Comparison of ENCODE assay signal across 29 cellular contexts in the genomic region with DNA sequence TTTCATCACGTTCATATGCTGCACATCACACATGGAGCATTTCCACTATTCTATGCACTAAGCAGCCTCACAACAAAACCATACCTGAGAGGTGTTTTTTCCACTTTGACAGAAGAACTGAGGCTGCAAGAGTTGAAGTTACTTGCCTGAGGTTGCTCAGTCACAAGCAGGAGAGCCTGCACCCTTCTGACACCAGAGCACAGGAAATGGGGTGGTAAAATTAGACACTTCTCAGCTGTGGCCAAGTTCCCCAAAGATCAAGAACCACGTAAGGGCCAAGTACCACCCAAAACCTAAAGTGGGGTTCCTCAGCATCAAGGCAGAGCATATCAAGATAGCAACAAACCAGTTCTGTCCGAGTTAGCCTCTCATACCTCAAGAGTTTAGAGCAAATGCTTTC.
"Had no signal": no experiment of that assay in that cellular context is flagged by ENCODE, and none has a peak within 500 bp of the region (broad histone marks: within the 10 kb centered on the region; RNA-seq: fewer than 3 reads in every experiment).

No MANE protein-coding gene starts in this region.

- H3K4me1 Mint-ChIP-seq: activated CD4-positive, alpha-beta T cell treated with anti-CD3 and anti-CD28 coated beads for 36 hours; activated CD4-positive, alpha-beta T cell treated with anti-CD3 and anti-CD28 coated beads, Interleukin-2, amount 10 ng/mL, durations not matched to agents 24 days and 14 days; activated CD8-positive, alpha-beta memory T cell treated with anti-CD3 and anti-CD28 coated beads, Interleukin-2, amount 10 ng/mL, durations not matched to agents 7 days and 5 days; activated naive CD4-positive, alpha-beta T cell treated with anti-CD3 and anti-CD28 coated beads, Interleukin-2, amount 10 ng/mL, durations not matched to agents 7 days and 5 days; activated naive CD8-positive, alpha-beta T cell treated with anti-CD3 and anti-CD28 coated beads, Interleukin-2, amount 10 ng/mL, durations not matched to agents 7 days and 5 days; central memory CD8-positive, alpha-beta T cell had no signal

- H3K9me3 Mint-ChIP-seq: activated CD4-positive, alpha-beta memory T cell treated with anti-CD3 and anti-CD28 coated beads for 36 hours; activated CD4-positive, alpha-beta T cell treated with anti-CD3 and anti-CD28 coated beads, Interleukin-2, amount 10 ng/mL, durations not matched to agents 24 days and 14 days; activated naive CD4-positive, alpha-beta T cell treated with anti-CD3 and anti-CD28 coated beads, Interleukin-2, amount 10 ng/mL, durations not matched to agents 7 days and 5 days; activated naive CD8-positive, alpha-beta T cell treated with anti-CD3 and anti-CD28 coated beads, Interleukin-2, amount 10 ng/mL, durations not matched to agents 7 days and 5 days; activated T-cell treated with anti-CD3 and anti-CD28 coated beads, Interleukin-2, amount 50 U/mL, for 24 hours; activated T-cell treated with anti-CD3 and anti-CD28 coated beads, Interleukin-2, amount 50 U/mL, for 72 hours; central memory CD8-positive, alpha-beta T cell had no signal

- H3K9me3 ChIP-seq: gastrocnemius medialis, heart left ventricle had no signal

- H3K27me3 Mint-ChIP-seq: activated CD4-positive, alpha-beta T cell treated with anti-CD3 and anti-CD28 coated beads, Interleukin-2, amount 10 ng/mL, durations not matched to agents 24 days and 14 days; activated CD8-positive, alpha-beta memory T cell treated with anti-CD3 and anti-CD28 coated beads, Interleukin-2, amount 10 ng/mL, durations not matched to agents 7 days and 5 days; activated naive CD4-positive, alpha-beta T cell treated with anti-CD3 and anti-CD28 coated beads, Interleukin-2, amount 10 ng/mL, durations not matched to agents 7 days and 5 days; activated naive CD8-positive, alpha-beta T cell treated with anti-CD3 and anti-CD28 coated beads, Interleukin-2, amount 10 ng/mL, durations not matched to agents 7 days and 5 days; dendritic cell treated with granulocyte-macrophage colony-stimulating factor and Interleukin-4, amounts not matched to agents 40 ng/mL and 50 ng/mL, for 4 days had no signal

- ATAC-seq: activated CD4-positive, alpha-beta T cell treated with anti-CD3 and anti-CD28 coated beads for 36 hours; activated CD8-positive, alpha-beta memory T cell treated with anti-CD3 and anti-CD28 coated beads, Interleukin-2, amount 10 ng/mL, durations not matched to agents 7 days and 5 days; activated CD8-positive, alpha-beta T cell treated with anti-CD3 and anti-CD28 coated beads, Interleukin-2, amount 10 ng/mL, durations not matched to agents 7 days and 5 days; activated naive CD4-positive, alpha-beta T cell treated with anti-CD3 and anti-CD28 coated beads, Interleukin-2, amount 50 U/mL, for 72 hours; activated T-cell treated with anti-CD3 and anti-CD28 coated beads, Interleukin-2, amount 50 U/mL, for 72 hours; esophagus mucosa; foreskin keratinocyte; gastrocnemius medialis; heart left ventricle had no signal

- H3K4me1 ChIP-seq: foreskin keratinocyte, gastrocnemius medialis, heart left ventricle had no signal

- H3K27ac ChIP-seq: brain microvascular endothelial cell, coronary artery, dorsolateral prefrontal cortex, foreskin keratinocyte, gastrocnemius medialis, heart left ventricle had no signal

- H3K36me3 ChIP-seq: brain microvascular endothelial cell, gastrocnemius medialis, heart left ventricle had no signal

- H3K4me3 Mint-ChIP-seq: activated CD4-positive, alpha-beta memory T cell treated with anti-CD3 and anti-CD28 coated beads for 36 hours; activated CD4-positive, alpha-beta T cell treated with anti-CD3 and anti-CD28 coated beads for 36 hours; activated CD4-positive, alpha-beta T cell treated with anti-CD3 and anti-CD28 coated beads, Interleukin-2, amount 10 ng/mL, durations not matched to agents 24 days and 14 days; activated CD8-positive, alpha-beta memory T cell treated with anti-CD3 and anti-CD28 coated beads, Interleukin-2, amount 10 ng/mL, durations not matched to agents 7 days and 5 days; activated CD8-positive, alpha-beta T cell treated with anti-CD3 and anti-CD28 coated beads, Interleukin-2, amount 10 ng/mL, durations not matched to agents 7 days and 5 days; activated naive CD4-positive, alpha-beta T cell treated with anti-CD3 and anti-CD28 coated beads, Interleukin-2, amount 10 ng/mL, durations not matched to agents 7 days and 5 days; activated naive CD8-positive, alpha-beta T cell treated with anti-CD3 and anti-CD28 coated beads, Interleukin-2, amount 10 ng/mL, durations not matched to agents 7 days and 5 days; activated T-cell treated with anti-CD3 and anti-CD28 coated beads, Interleukin-2, amount 50 U/mL, for 24 hours; activated T-cell treated with anti-CD3 and anti-CD28 coated beads, Interleukin-2, amount 50 U/mL, for 72 hours; central memory CD8-positive, alpha-beta T cell; dendritic cell treated with granulocyte-macrophage colony-stimulating factor and Interleukin-4, amounts not matched to agents 40 ng/mL and 50 ng/mL, for 4 days; endodermal cell had no signal

- DNase-seq: activated CD4-positive, alpha-beta memory T cell treated with anti-CD3 and anti-CD28 coated beads for 36 hours; activated CD4-positive, alpha-beta T cell treated with anti-CD3 and anti-CD28 coated beads for 36 hours; activated CD4-positive, alpha-beta T cell treated with anti-CD3 and anti-CD28 coated beads, Interleukin-2, amount 10 ng/mL, durations not matched to agents 24 days and 14 days; activated CD4-positive, CD25-positive, alpha-beta regulatory T cell; activated CD4-positive, CD25-positive, alpha-beta regulatory T cell treated with anti-CD3 and anti-CD28 coated beads, Interleukin-2, amount 50 U/mL, for 72 hours; activated CD8-positive, alpha-beta memory T cell treated with anti-CD3 and anti-CD28 coated beads, Interleukin-2, amount 10 ng/mL, durations not matched to agents 7 days and 5 days; activated CD8-positive, alpha-beta memory T cell treated with anti-CD3 and anti-CD28 coated beads, Interleukin-2, amount 50 U/mL, for 4 hours; activated CD8-positive, alpha-beta T cell treated with anti-CD3 and anti-CD28 coated beads, Interleukin-2, amount 10 ng/mL, durations not matched to agents 7 days and 5 days; activated gamma-delta T cell; activated naive CD4-positive, alpha-beta T cell; activated naive CD4-positive, alpha-beta T cell treated with anti-CD3 and anti-CD28 coated beads, Interleukin-2, amount 10 ng/mL, durations not matched to agents 7 days and 5 days; activated naive CD8-positive, alpha-beta T cell treated with anti-CD3 and anti-CD28 coated beads, Interleukin-2, amount 10 ng/mL, durations not matched to agents 7 days and 5 days; activated T-cell treated with anti-CD3 and anti-CD28 coated beads for 4 hours; activated T-cell treated with anti-CD3 and anti-CD28 coated beads, Interleukin-2, amount 50 U/mL, for 24 hours; activated T-cell treated with anti-CD3 and anti-CD28 coated beads, Interleukin-2, amount 50 U/mL, for 72 hours; brain microvascular endothelial cell; dorsolateral prefrontal cortex; effector memory CD4-positive, alpha-beta T cell; endodermal cell; foreskin keratinocyte; gastrocnemius medialis; glutamatergic neuron; heart left ventricle; hypothalamus had no signal

- H3K27me3 ChIP-seq: brain microvascular endothelial cell, foreskin keratinocyte, gastrocnemius medialis, heart left ventricle had no signal

- H3K27ac Mint-ChIP-seq: activated CD4-positive, alpha-beta memory T cell treated with anti-CD3 and anti-CD28 coated beads for 36 hours; activated CD4-positive, alpha-beta T cell treated with anti-CD3 and anti-CD28 coated beads for 36 hours; activated CD4-positive, alpha-beta T cell treated with anti-CD3 and anti-CD28 coated beads, Interleukin-2, amount 10 ng/mL, durations not matched to agents 24 days and 14 days; activated CD8-positive, alpha-beta memory T cell treated with anti-CD3 and anti-CD28 coated beads, Interleukin-2, amount 10 ng/mL, durations not matched to agents 7 days and 5 days; activated CD8-positive, alpha-beta T cell treated with anti-CD3 and anti-CD28 coated beads, Interleukin-2, amount 10 ng/mL, durations not matched to agents 7 days and 5 days; activated naive CD4-positive, alpha-beta T cell treated with anti-CD3 and anti-CD28 coated beads, Interleukin-2, amount 10 ng/mL, durations not matched to agents 7 days and 5 days; activated naive CD4-positive, alpha-beta T cell treated with anti-CD3 and anti-CD28 coated beads, Interleukin-2, amount 50 U/mL, for 72 hours; activated naive CD8-positive, alpha-beta T cell treated with anti-CD3 and anti-CD28 coated beads, Interleukin-2, amount 10 ng/mL, durations not matched to agents 7 days and 5 days; activated T-cell treated with anti-CD3 and anti-CD28 coated beads, Interleukin-2, amount 50 U/mL, for 24 hours; activated T-cell treated with anti-CD3 and anti-CD28 coated beads, Interleukin-2, amount 50 U/mL, for 72 hours; dendritic cell treated with granulocyte-macrophage colony-stimulating factor and Interleukin-4, amounts not matched to agents 40 ng/mL and 50 ng/mL, for 4 days; endodermal cell had no signal

- H3K4me3 ChIP-seq: coronary artery, dorsolateral prefrontal cortex, gastrocnemius medialis, heart left ventricle had no signal

- H3K36me3 Mint-ChIP-seq: activated CD4-positive, alpha-beta memory T cell treated with anti-CD3 and anti-CD28 coated beads for 36 hours; activated CD8-positive, alpha-beta memory T cell treated with anti-CD3 and anti-CD28 coated beads, Interleukin-2, amount 10 ng/mL, durations not matched to agents 7 days and 5 days; activated naive CD4-positive, alpha-beta T cell treated with anti-CD3 and anti-CD28 coated beads, Interleukin-2, amount 10 ng/mL, durations not matched to agents 7 days and 5 days; activated naive CD4-positive, alpha-beta T cell treated with anti-CD3 and anti-CD28 coated beads, Interleukin-2, amount 50 U/mL, for 72 hours; activated naive CD8-positive, alpha-beta T cell treated with anti-CD3 and anti-CD28 coated beads, Interleukin-2, amount 10 ng/mL, durations not matched to agents 7 days and 5 days had no signal
